Comparison of ENCODE assay signal across 9 cellular contexts in genomic region chr7:129494041-129494440, GRCh38. TPM values are rescaled to one million over a fixed set of nuclear protein-coding genes. Genes with fewer than 3 reads are reported as not detected.
A peak's percentile ranks its signal among the peaks of the same experiment; 100 is the strongest.
DNase-seq lines count a peak whose midpoint lies in the region; ATAC-seq and TF ChIP-seq lines count a peak whose summit lies in the region.
"Had no signal": no experiment of that assay in that cellular context is flagged by ENCODE, and none has a peak within 500 bp of the region (broad histone marks: within the 10 kb centered on the region; RNA-seq: fewer than 3 reads in every experiment).

No MANE protein-coding gene starts in this region.

- intact Hi-C loops in mucosa of descending colon (cut with DNase I, micrococcal nuclease) (no loop called here), dorsolateral prefrontal cortex (cut with DNase I) (no loop called here)

- H3K9me3 ChIP-seq in mucosa of descending colon: no peaks in the 10 kb centered on the region

- DNase-seq in T-cell: no peak
- DNase-seq in mucosa of descending colon: no peak
- DNase-seq in NCI-H1417 treated with DMSO at 0.1 percent for 48 hours (lab: John Stamatoyannopoulos, UW): no peak
- no peak for DNase-seq in DMS153 (lab: John Stamatoyannopoulos, UW)
- no peak for DNase-seq in dorsolateral prefrontal cortex
- DNase-seq in ureter (ENCODE audit: low spot score): no peak
- DNase-seq: activated naive CD4-positive, alpha-beta T cell treated with anti-CD3 and anti-CD28 coated beads for 36 hours had no signal

- H3K27me3 Mint-ChIP-seq in T-cell: no peaks in the 10 kb centered on the region

- POLR2A ChIA-PET in T-cell (lab: Charles Lee): interaction anchor here in 1 of 2 donors (0.6 kb wide), 1 partner anchor 748 kb away, joined by 4 read pairs; no protein-coding TSS in a partner anchor

- H3K27ac Mint-ChIP-seq in T-cell: peak overlapping the region in 1 of 2 donors; percentile 13
- H3K27ac Mint-ChIP-seq: activated naive CD4-positive, alpha-beta T cell treated with anti-CD3 and anti-CD28 coated beads for 36 hours had no signal

- CTCF ChIA-PET in T-cell (lab: Charles Lee): interaction anchor here in 1 of 2 donors (1.1 to 1.3 kb wide), 2 partner anchors 114 to 117 kb away, joined by 3 read pairs; no protein-coding TSS in a partner anchor

- no peaks in the 10 kb centered on the region for H3K4me1 ChIP-seq in mucosa of descending colon (ENCODE audit: low read depth)

- ATAC-seq in GM18517 (IDR thresholded peaks at IDR 0.05; ENCODE audit: unreplicated experiment) (peak; percentile 77), HG02623 (IDR thresholded peaks at IDR 0.05; ENCODE audit: unreplicated experiment) (peak; percentile 73), T-cell (replicated peaks in 1 of 4) (peak in 3 of 4 experiments; percentile 27 to 55 (median 37)), mucosa of descending colon (peak; percentile 44)

- no peaks in the 10 kb centered on the region for H3K36me3 Mint-ChIP-seq in T-cell

- TF ChIP-seq CTCF in mucosa of descending colon (IDR thresholded peaks at IDR 0.05): no peak
- TF ChIP-seq CTCF in dorsolateral prefrontal cortex (IDR thresholded peaks at IDR 0.05 in 54 of 56, conservative IDR thresholded peaks at IDR 0.05 in 2 of 56; ENCODE audit: low read depth in 1 of 56, partially characterized antibody in 56 of 56): no peak

- no peaks in the 10 kb centered on the region for H3K27me3 ChIP-seq in dorsolateral prefrontal cortex

- H3K9me3 Mint-ChIP-seq in T-cell: no peaks in the 10 kb centered on the region
- H3K9me3 Mint-ChIP-seq: activated naive CD4-positive, alpha-beta T cell treated with anti-CD3 and anti-CD28 coated beads for 36 hours had no signal

- H3K4me3 ChIP-seq in mucosa of descending colon (no peak overlapping the region), dorsolateral prefrontal cortex (no peak overlapping the region)

- H3K4me3 Mint-ChIP-seq in T-cell: no peak overlapping the region
- H3K4me3 Mint-ChIP-seq: activated naive CD4-positive, alpha-beta T cell treated with anti-CD3 and anti-CD28 coated beads for 36 hours had no signal

- H3K36me3 ChIP-seq in mucosa of descending colon (ENCODE audit: low read depth): no peaks in the 10 kb centered on the region

- no peak overlapping the region for H3K27ac ChIP-seq in dorsolateral prefrontal cortex

- peaks cover 0 to 29% (median 4%) of the 10 kb centered on the region in 3 donors for H3K4me1 Mint-ChIP-seq in T-cell

RNA-seq across cellular contexts. Expression of gene SMKR1, which starts 8.3 kb away (rescaled TPM):
- 1 to 10 TPM; 1.3 to 3.6 (median 2.2) TPM for total RNA-seq in T-cell
- not detected for total RNA-seq in mucosa of descending colon
- 10 to 100 TPM in 35 of 120 experiments, 1 to 10 TPM in 85; 2.1 to 17.4 (median 8.5) TPM for total RNA-seq in dorsolateral prefrontal cortex
- 2.2 TPM for total RNA-seq in ureter

RNA-seq across cellular contexts. Expression of gene STRIP2, which starts 59.8 kb away (rescaled TPM):
- under 1 TPM; 0.39 to 0.47 (median 0.42) TPM for total RNA-seq in T-cell
- total RNA-seq in mucosa of descending colon: 1 to 10 TPM in 2 of 3 donors, under 1 TPM in 1; 0.09 to 1.3 (median 1.3) TPM
- 10 to 100 TPM in 102 of 120 experiments, 1 to 10 TPM in 18; 6.6 to 24.8 (median 13.1) TPM for total RNA-seq in dorsolateral prefrontal cortex
- total RNA-seq in ureter: 0.52 TPM
